Comparison of ENCODE assay signal across 11 cellular contexts in the genomic region with DNA sequence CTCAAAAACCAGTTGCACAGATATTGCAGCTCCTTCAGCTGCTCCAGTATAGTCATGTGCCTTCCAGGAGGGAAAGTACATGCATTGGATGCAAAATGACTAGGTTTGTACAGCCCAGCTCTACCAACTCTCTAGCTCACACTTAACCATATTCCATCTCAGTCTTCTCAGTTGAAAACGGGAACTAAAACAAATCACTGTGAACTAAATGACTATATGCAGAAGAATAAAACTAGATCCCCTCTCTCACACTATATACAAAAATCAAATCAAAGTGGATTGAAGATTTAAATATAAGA. TPM values are rescaled to one million over a fixed set of nuclear protein-coding genes. Genes with fewer than 3 reads are reported as not detected.
DNase-seq lines count a peak whose midpoint lies in the region; ATAC-seq and TF ChIP-seq lines count a peak whose summit lies in the region.
"Had no signal": no experiment of that assay in that cellular context is flagged by ENCODE, and none has a peak within 500 bp of the region (broad histone marks: within the 10 kb centered on the region; RNA-seq: fewer than 3 reads in every experiment).

No MANE protein-coding gene starts in this region.

- TF ChIP-seq POLR2A in stomach (IDR thresholded peaks at IDR 0.05) = no peak

- POLR2A ChIA-PET in OCI-LY7 (lab: Charles Lee) = interaction anchor here (0.5 to 2.1 kb wide), 4 partner anchors 8 to 74 kb away, joined by 3 to 5 read pairs (median 4); a partner anchor contains a TSS

- peaks cover 52% of the 10 kb centered on the region for H3K4me1 Mint-ChIP-seq in activated naive CD8-positive, alpha-beta T cell (ENCODE audit: low read depth)
- H3K4me1 Mint-ChIP-seq in activated naive CD8-positive, alpha-beta T cell treated with anti-CD3 and anti-CD28 coated beads for 36 hours = peaks cover 63% of the 10 kb centered on the region
- H3K4me1 Mint-ChIP-seq in central memory CD8-positive, alpha-beta T cell = peaks cover 48% of the 10 kb centered on the region

- H3K9ac ChIP-seq in subcutaneous abdominal adipose tissue (ENCODE audit: low read length in 5 of 5) (no peak overlapping the region), smooth muscle cell (ENCODE audit: low read depth) (no peak overlapping the region)

- no peaks in the 10 kb centered on the region for H3K9me2 ChIP-seq in OCI-LY7 (ENCODE audit: insufficient read depth, low read length)

- H3K79me2 ChIP-seq in OCI-LY7 (ENCODE audit: insufficient read depth, low read depth, low read length) (no peaks in the 10 kb centered on the region; the same call in 1 of the 2 replicates), smooth muscle cell (ENCODE audit: low read depth) (peaks cover 85% of the 10 kb centered on the region)

- TF ChIP-seq EP300 in stomach (IDR thresholded peaks at IDR 0.05) = no peak

- H3K4me1 ChIP-seq in OCI-LY7 (ENCODE audit: insufficient read depth, low read length, poor library complexity, severe bottlenecking) = peaks cover 24% of the 10 kb centered on the region
- peaks cover 2 to 87% (median 85%) of the 10 kb centered on the region in 5 donors for H3K4me1 ChIP-seq in subcutaneous abdominal adipose tissue (ENCODE audit: control insufficient read depth in 5 of 5, insufficient read depth in 5 of 5, low read length in 5 of 5)
- H3K4me1 ChIP-seq in smooth muscle cell (ENCODE audit: low read depth) = peaks cover 34% of the 10 kb centered on the region
- H3K4me1 ChIP-seq in stomach = peaks cover 43 to 86% (median 69%) of the 10 kb centered on the region in 4 donors

- H3K9me3 ChIP-seq in OCI-LY7 (ENCODE audit: low read length) (no peaks in the 10 kb centered on the region), subcutaneous abdominal adipose tissue (ENCODE audit: control insufficient read depth in 5 of 5, low read length in 5 of 5) (no peaks in the 10 kb centered on the region), smooth muscle cell (replicated peaks; ENCODE audit: low read depth) (no peaks in the 10 kb centered on the region), stomach (no peaks in the 10 kb centered on the region)
- H3K9me3 ChIP-seq: colonic mucosa had no signal

- no peaks in the 10 kb centered on the region for H3K9me3 Mint-ChIP-seq in activated naive CD8-positive, alpha-beta T cell (ENCODE audit: low read depth)
- no peaks in the 10 kb centered on the region for H3K9me3 Mint-ChIP-seq in activated naive CD8-positive, alpha-beta T cell treated with anti-CD3 and anti-CD28 coated beads for 36 hours
- H3K9me3 Mint-ChIP-seq in central memory CD8-positive, alpha-beta T cell = no peaks in the 10 kb centered on the region

- H3K36me3 ChIP-seq in OCI-LY7 (ENCODE audit: insufficient read depth, low read length) (no peaks in the 10 kb centered on the region), subcutaneous abdominal adipose tissue (ENCODE audit: control insufficient read depth in 5 of 5, insufficient read depth in 5 of 5, low read length in 5 of 5) (peaks cover 0 to 7% (median 0%) of the 10 kb centered on the region in 5 donors), smooth muscle cell (ENCODE audit: low read depth) (no peaks in the 10 kb centered on the region), stomach (no peaks in the 10 kb centered on the region)
- H3K36me3 ChIP-seq: colonic mucosa had no signal

- H2AFZ ChIP-seq in OCI-LY7 (ENCODE audit: low read length) = peak overlapping the region; percentile 8; the same call in 1 of the 2 replicates
- no peak overlapping the region for H2AFZ ChIP-seq in smooth muscle cell (ENCODE audit: low read depth)

- CTCF ChIA-PET in OCI-LY7 (lab: Charles Lee; ENCODE audit: unreplicated experiment) = interaction anchor here (1.0 kb wide), 1 partner anchor 24 kb away, joined by 4 read pairs; no protein-coding TSS in a partner anchor

- H3K27ac ChIP-seq in OCI-LY7 (ENCODE audit: low read depth, low read length, poor library complexity, severe bottlenecking) = peak overlapping the region; percentile 69
- peak overlapping the region; percentile 9 for H3K27ac ChIP-seq in subcutaneous abdominal adipose tissue (ENCODE audit: low read depth, low read length)
- no peak overlapping the region for H3K27ac ChIP-seq in smooth muscle cell (ENCODE audit: low read depth)
- no peak overlapping the region for H3K27ac ChIP-seq in stomach
- H3K27ac ChIP-seq: colonic mucosa had no signal

- intact Hi-C loops in OCI-LY7 (cut with micrococcal nuclease; ENCODE audit: unreplicated experiment) = loop anchor here (2.0 kb wide), 2 partner anchors 25 to 69 kb away; a partner anchor contains a TSS
- intact Hi-C loops in stomach (cut with DNase I; ENCODE audit: low total_unique reads) = no loop called here

- DNase-seq in activated naive CD8-positive, alpha-beta T cell treated with anti-CD3 and anti-CD28 coated beads for 36 hours = no peak
- DNase-seq in OCI-LY7 (ENCODE audit: low spot score) (peak; percentile 8), smooth muscle cell (lab: John Stamatoyannopoulos, UW; ENCODE audit: unreplicated experiment) (no peak), foreskin fibroblast (no peak), stomach (no peak)
- DNase-seq in central memory CD8-positive, alpha-beta T cell (ENCODE audit: low spot score in 2 of 2) = no peak
- DNase-seq: colonic mucosa, DMS 273 treated with DMSO at 0.1 percent for 48 hours had no signal

- H4K20me1 ChIP-seq in OCI-LY7 (ENCODE audit: insufficient read depth, low read length) (0 out of 2 replicates have a peak, but pooled peaks cover 4% of the 10 kb centered on the region), smooth muscle cell (ENCODE audit: low read depth) (peaks cover 99% of the 10 kb centered on the region)

- H3K4me2 ChIP-seq in OCI-LY7 (ENCODE audit: low read length) (peak overlapping the region; percentile 56), smooth muscle cell (no peak overlapping the region)

- H3K4me3 ChIP-seq in OCI-LY7 (ENCODE audit: low read depth, low read length, poor library complexity, severe bottlenecking) (peak overlapping the region; percentile 39), subcutaneous abdominal adipose tissue (ENCODE audit: low read depth in 1 of 5, low read length in 5 of 5) (no peak overlapping the region), smooth muscle cell (no peak overlapping the region), foreskin fibroblast (ENCODE audit: low read depth in 1 of 2, low read length in 2 of 2) (no peak overlapping the region), stomach (no peak overlapping the region)
- H3K4me3 ChIP-seq: colonic mucosa had no signal

- peaks cover 5% of the 10 kb centered on the region for H3K36me3 Mint-ChIP-seq in activated naive CD8-positive, alpha-beta T cell
- peaks cover 13% of the 10 kb centered on the region for H3K36me3 Mint-ChIP-seq in activated naive CD8-positive, alpha-beta T cell treated with anti-CD3 and anti-CD28 coated beads for 36 hours
- peaks cover 2% of the 10 kb centered on the region for H3K36me3 Mint-ChIP-seq in central memory CD8-positive, alpha-beta T cell (ENCODE audit: insufficient read depth)

- H3K27ac Mint-ChIP-seq in activated naive CD8-positive, alpha-beta T cell = peak overlapping the region; percentile 11
- no peak overlapping the region for H3K27ac Mint-ChIP-seq in activated naive CD8-positive, alpha-beta T cell treated with anti-CD3 and anti-CD28 coated beads for 36 hours
- H3K27ac Mint-ChIP-seq in central memory CD8-positive, alpha-beta T cell (ENCODE audit: low read depth) = peak overlapping the region; percentile 84
- H3K27ac Mint-ChIP-seq: mesothelial cell of epicardium had no signal

- no peak for TF ChIP-seq CTCF in OCI-LY7 (conservative IDR thresholded peaks at IDR 0.05; ENCODE audit: low read length)
- no peak for TF ChIP-seq CTCF in smooth muscle cell (IDR thresholded peaks at IDR 0.05; ENCODE audit: borderline replicate concordance, insufficient read depth, poor library complexity, severe bottlenecking)
- no peak for TF ChIP-seq CTCF in foreskin fibroblast (IDR thresholded peaks at IDR 0.05; ENCODE audit: low read depth, low read length)
- TF ChIP-seq CTCF in stomach (IDR thresholded peaks at IDR 0.05) = no peak

- H3K4me3 Mint-ChIP-seq in activated naive CD8-positive, alpha-beta T cell = peak overlapping the region; percentile 27
- no peak overlapping the region for H3K4me3 Mint-ChIP-seq in activated naive CD8-positive, alpha-beta T cell treated with anti-CD3 and anti-CD28 coated beads for 36 hours
- no peak overlapping the region for H3K4me3 Mint-ChIP-seq in central memory CD8-positive, alpha-beta T cell
- H3K4me3 Mint-ChIP-seq: mesothelial cell of epicardium had no signal

- ATAC-seq in central memory CD8-positive, alpha-beta T cell (replicated peaks; ENCODE audit: extremely low read depth, poor library complexity, severe bottlenecking) = no peak

- no peaks in the 10 kb centered on the region for H3K27me3 Mint-ChIP-seq in activated naive CD8-positive, alpha-beta T cell
- H3K27me3 Mint-ChIP-seq in activated naive CD8-positive, alpha-beta T cell treated with anti-CD3 and anti-CD28 coated beads for 36 hours = no peaks in the 10 kb centered on the region
- H3K27me3 Mint-ChIP-seq in central memory CD8-positive, alpha-beta T cell = no peaks in the 10 kb centered on the region

- peaks cover 4% of the 10 kb centered on the region for H3F3A ChIP-seq in smooth muscle cell (ENCODE audit: low read depth)

- 90% methylated on average over 1 of the region's 1 CpG for WGBS in smooth muscle cell (ENCODE audit: low lambda C conversion rate)
- 58 to 90% (median 82%) methylated on average over 1 of the region's 1 CpG for WGBS in stomach, 5 donors

- no peaks in the 10 kb centered on the region for H3K27me3 ChIP-seq in subcutaneous abdominal adipose tissue (ENCODE audit: control insufficient read depth in 5 of 5, insufficient read depth in 4 of 5, low read length in 5 of 5)
- H3K27me3 ChIP-seq in smooth muscle cell (ENCODE audit: low read depth) = no peaks in the 10 kb centered on the region
- no peaks in the 10 kb centered on the region for H3K27me3 ChIP-seq in stomach
- H3K27me3 ChIP-seq: colonic mucosa had no signal

- no TSS peak for BruUV-seq in OCI-LY7 (replicated peaks; lab: Mats Ljungman, UMichigan)

RNA-seq across cellular contexts. Expression of a gene that starts 24.9 kb away (rescaled TPM):
- total RNA-seq in activated naive CD8-positive, alpha-beta T cell treated with anti-CD3 and anti-CD28 coated beads for 36 hours = 1 to 10 TPM; 7.7 to 8.2 TPM
- 3.1 and 3.3 TPM in 2 replicates for total RNA-seq in OCI-LY7 (2014; rRNA removed; shearing (Covaris generic))
- total RNA-seq in OCI-LY7 (2022) (4.5 and 5.1 TPM in 2 replicates), smooth muscle cell (36.3 and 37.8 TPM in 2 replicates), stomach (10 to 100 TPM in 4 of 5 donors, 1 to 10 TPM in 1; 3.8 to 25.7 (median 16.7) TPM)
- polyA plus RNA-seq in smooth muscle cell (12.6 and 13.5 TPM in 2 replicates), stomach (1 to 10 TPM; 1.4 to 3.7 (median 2.1) TPM)

RNA-seq across cellular contexts. Expression of a gene that starts 25.3 kb away (rescaled TPM):
- 10 to 100 TPM; 22.8 to 25.0 TPM for total RNA-seq in activated naive CD8-positive, alpha-beta T cell treated with anti-CD3 and anti-CD28 coated beads for 36 hours
- total RNA-seq in OCI-LY7 (2014; rRNA removed; shearing (Covaris generic)) = 24.0 and 24.3 TPM in 2 replicates
- total RNA-seq in OCI-LY7 (2022) (23.3 and 24.0 TPM in 2 replicates), smooth muscle cell (10.2 and 18.6 TPM in 2 replicates), stomach (10 to 100 TPM in 4 of 5 donors, 1 to 10 TPM in 1; 6.7 to 29.7 (median 21.0) TPM)
- polyA plus RNA-seq in smooth muscle cell (11.7 and 15.3 TPM in 2 replicates), stomach (10 to 100 TPM; 37.4 to 58.5 (median 43.4) TPM)

Comparison
In these comparisons a context has a peak if more than half of its experiments do, and no peak if none do; other contexts are left out.
1. H3K27ac ChIP-seq: peak in OCI-LY7 (single experiment) and subcutaneous abdominal adipose tissue (single experiment); none in smooth muscle cell (single experiment) and stomach (0 of 5).